23 cellular contexts compared by ENCODE assay signal in genomic region chr1:98084188-98084587, GRCh38.
"Had no signal": no experiment of that assay in that cellular context is flagged by ENCODE, and none has a peak within 500 bp of the region (broad histone marks: within the 10 kb centered on the region; RNA-seq: fewer than 3 reads in every experiment).

No MANE protein-coding gene starts in this region.

- H3K27me3 ChIP-seq: breast epithelium, gastrocnemius medialis, left lung, right atrium auricular region, spleen, tibial nerve had no signal

- H3K79me2 ChIP-seq: parathyroid adenoma had no signal

- H3K4me3 ChIP-seq: breast epithelium, gastrocnemius medialis, left lung, lung, right atrium auricular region, spleen, tibial nerve had no signal

- H3K4me1 ChIP-seq: breast epithelium, gastrocnemius medialis, left lung, parathyroid adenoma, right atrium auricular region, spleen, tibial nerve had no signal

- H3K9me3 Mint-ChIP-seq: activated CD4-positive, alpha-beta memory T cell treated with anti-CD3 and anti-CD28 coated beads for 36 hours; activated CD4-positive, alpha-beta T cell treated with anti-CD3 and anti-CD28 coated beads, Interleukin-2, amount 10 ng/mL, durations not matched to agents 24 days and 14 days; activated T-cell treated with anti-CD3 and anti-CD28 coated beads, Interleukin-2, amount 50 U/mL, for 24 hours; activated T-helper 17 cell treated with anti-CD3 and anti-CD28 coated beads, Interleukin-2, amount 50 U/mL, for 72 hours; naive B cell had no signal

- H3K4me3 Mint-ChIP-seq: activated CD4-positive, alpha-beta memory T cell treated with anti-CD3 and anti-CD28 coated beads for 36 hours; activated CD4-positive, alpha-beta T cell treated with anti-CD3 and anti-CD28 coated beads, Interleukin-2, amount 10 ng/mL, durations not matched to agents 24 days and 14 days; activated T-cell treated with anti-CD3 and anti-CD28 coated beads, Interleukin-2, amount 50 U/mL, for 24 hours; activated T-helper 17 cell treated with anti-CD3 and anti-CD28 coated beads, Interleukin-2, amount 50 U/mL, for 72 hours; naive B cell; T-helper 17 cell had no signal

- H3K36me3 ChIP-seq: breast epithelium, gastrocnemius medialis, left lung, right atrium auricular region, spleen, tibial nerve had no signal

- H3K4me1 Mint-ChIP-seq: activated CD4-positive, alpha-beta T cell treated with anti-CD3 and anti-CD28 coated beads, Interleukin-2, amount 10 ng/mL, durations not matched to agents 24 days and 14 days; activated T-helper 17 cell treated with anti-CD3 and anti-CD28 coated beads, Interleukin-2, amount 50 U/mL, for 72 hours; naive B cell; T-helper 17 cell had no signal

- H3K9me3 ChIP-seq: breast epithelium, gastrocnemius medialis, left lung, right atrium auricular region, spleen, tibial nerve had no signal

- H3K27ac ChIP-seq: breast epithelium, gastrocnemius medialis, left lung, parathyroid adenoma, right atrium auricular region, spleen, tibial nerve had no signal

- DNase-seq: activated CD4-positive, alpha-beta memory T cell treated with anti-CD3 and anti-CD28 coated beads for 36 hours; activated CD4-positive, alpha-beta T cell treated with anti-CD3 and anti-CD28 coated beads, Interleukin-2, amount 10 ng/mL, durations not matched to agents 24 days and 14 days; activated CD4-positive, CD25-positive, alpha-beta regulatory T cell treated with anti-CD3 and anti-CD28 coated beads, Interleukin-2, amount 50 U/mL, for 72 hours; activated CD8-positive, alpha-beta memory T cell treated with anti-CD3 and anti-CD28 coated beads, Interleukin-2, amount 50 U/mL, for 48 hours; activated gamma-delta T cell treated with Interleukin-2 at 50 U/mL for 16 hours; activated naive CD4-positive, alpha-beta T cell treated with anti-CD3 and anti-CD28 coated beads, Interleukin-2, amount 50 U/mL, for 16 hours; activated T-cell treated with anti-CD3 and anti-CD28 coated beads, Interleukin-2, amount 50 U/mL, for 24 hours; amygdala; central memory CD4-positive, alpha-beta T cell; gastrocnemius medialis; glutamatergic neuron; left lung; naive B cell; spleen; stimulated activated naive CD4-positive, alpha-beta T cell; T-helper 17 cell; T1000 had no signal

- H3K9ac ChIP-seq: parathyroid adenoma had no signal

- ATAC-seq: activated T-helper 17 cell treated with anti-CD3 and anti-CD28 coated beads, Interleukin-2, amount 50 U/mL, for 72 hours; gastrocnemius medialis; left lung; T-helper 17 cell had no signal

- H3K27me3 Mint-ChIP-seq: activated CD4-positive, alpha-beta memory T cell treated with anti-CD3 and anti-CD28 coated beads for 36 hours; activated T-cell treated with anti-CD3 and anti-CD28 coated beads, Interleukin-2, amount 50 U/mL, for 24 hours had no signal

- H3K27ac Mint-ChIP-seq: activated CD4-positive, alpha-beta memory T cell treated with anti-CD3 and anti-CD28 coated beads for 36 hours; activated CD4-positive, alpha-beta T cell treated with anti-CD3 and anti-CD28 coated beads, Interleukin-2, amount 10 ng/mL, durations not matched to agents 24 days and 14 days; activated T-cell treated with anti-CD3 and anti-CD28 coated beads, Interleukin-2, amount 50 U/mL, for 24 hours; activated T-helper 17 cell treated with anti-CD3 and anti-CD28 coated beads, Interleukin-2, amount 50 U/mL, for 72 hours; naive B cell; T-helper 17 cell had no signal

- H2AFZ ChIP-seq: parathyroid adenoma had no signal

- H3K36me3 Mint-ChIP-seq: activated CD4-positive, alpha-beta memory T cell treated with anti-CD3 and anti-CD28 coated beads for 36 hours; naive B cell had no signal
